Comparison of ENCODE assay signal across 12 cellular contexts in genomic region chr1:68916227-68916853, GRCh38.
A peak's percentile ranks its signal among the peaks of the same experiment; 100 is the strongest.
DNase-seq lines count a peak whose midpoint lies in the region; ATAC-seq and TF ChIP-seq lines count a peak whose summit lies in the region.
"Had no signal": no experiment of that assay in that cellular context is flagged by ENCODE, and none has a peak within 500 bp of the region (broad histone marks: within the 10 kb centered on the region; RNA-seq: fewer than 3 reads in every experiment).

No MANE protein-coding gene starts in this region.

- no peak overlapping the region for H3K9ac ChIP-seq in endodermal cell (ENCODE audit: extremely low read depth, low read length, poor library complexity, severe bottlenecking)
- H3K9ac ChIP-seq: BLaER1 treated with 17β-estradiol and CSF1 and Interleukin-3, amounts not matched to agents 10 nM and 100 nM; KMS-11 had no signal

- peaks cover 5% of the 10 kb centered on the region for H3K4me1 Mint-ChIP-seq in endodermal cell
- H3K4me1 Mint-ChIP-seq in effector memory CD8-positive, alpha-beta T cell (ENCODE audit: low read depth in 2 of 2), result no peaks in the 10 kb centered on the region

- H3K27ac ChIP-seq in AG04450 (ENCODE audit: low read depth, low read length) (no peak overlapping the region), endodermal cell (ENCODE audit: low read depth, low read length) (no peak overlapping the region), SJCRH30 (no peak overlapping the region)
- H3K27ac ChIP-seq: BLaER1 treated with 17β-estradiol and CSF1 and Interleukin-3, amounts not matched to agents 10 nM and 100 nM; KMS-11; neutrophil had no signal

- H3K4me3 Mint-ChIP-seq in endodermal cell, result no peak overlapping the region
- H3K4me3 Mint-ChIP-seq in effector memory CD8-positive, alpha-beta T cell, result no peak overlapping the region

- CTCF ChIA-PET in AG04450 (lab: Charles Lee), result no interaction called here

- no peaks in the 10 kb centered on the region for H3K27me3 ChIP-seq in AG04450 (ENCODE audit: control insufficient read depth, insufficient read depth, low read length)
- no peaks in the 10 kb centered on the region for H3K27me3 ChIP-seq in endodermal cell (ENCODE audit: control insufficient read depth, insufficient read depth, low read length, poor library complexity, severe bottlenecking)
- H3K27me3 ChIP-seq in SJCRH30, result no peaks in the 10 kb centered on the region
- H3K27me3 ChIP-seq: BLaER1 treated with 17β-estradiol and CSF1 and Interleukin-3, amounts not matched to agents 10 nM and 100 nM; neutrophil had no signal

- 91 to 100% methylated on average over 3 to 4 of the region's 4 CpGs for WGBS in endodermal cell (ENCODE audit: insufficient coverage in 1 of 2, insufficient read length in 1 of 2), 2 experiments

- H3K36me3 ChIP-seq in endodermal cell (ENCODE audit: control insufficient read depth, insufficient read depth, low read length), result no peaks in the 10 kb centered on the region
- no peaks in the 10 kb centered on the region for H3K36me3 ChIP-seq in SJCRH30
- H3K36me3 ChIP-seq: BLaER1 treated with 17β-estradiol and CSF1 and Interleukin-3, amounts not matched to agents 10 nM and 100 nM; neutrophil had no signal

- H3K4me3 ChIP-seq in AG04450 (ENCODE audit: low read depth, low read length) (no peak overlapping the region), endodermal cell (ENCODE audit: low read length) (no peak overlapping the region), SJCRH30 (no peak overlapping the region)
- H3K4me3 ChIP-seq: BLaER1 treated with 17β-estradiol and CSF1 and Interleukin-3, amounts not matched to agents 10 nM and 100 nM had no signal

- ATAC-seq in effector memory CD8-positive, alpha-beta T cell (replicated peaks), result no peak

- DNase-seq in AG04450 (ENCODE audit: low read depth, low spot score), result peak; percentile 4
- DNase-seq in NCI-H226, result peak; percentile 98
- DNase-seq in endodermal cell, result no peak
- peak; percentile 2 for DNase-seq in myocyte (ENCODE audit: low read depth)
- no peak for DNase-seq in NCI-H524 treated with DMSO at 0.1 percent for 48 hours (lab: John Stamatoyannopoulos, UW)
- no peak for DNase-seq in effector memory CD8-positive, alpha-beta T cell
- no peak for DNase-seq in activated CD4-positive, alpha-beta T cell treated with anti-CD3 and anti-CD28 coated beads for 1 hour
- DNase-seq in SJCRH30, result no peak
- DNase-seq: activated T-cell treated with anti-CD3 and anti-CD28 coated beads for 4 hours had no signal

- H3K36me3 Mint-ChIP-seq in endodermal cell (ENCODE audit: low read depth), result no peaks in the 10 kb centered on the region
- H3K36me3 Mint-ChIP-seq in effector memory CD8-positive, alpha-beta T cell (ENCODE audit: insufficient read depth), result no peaks in the 10 kb centered on the region

- no peak for TF ChIP-seq CTCF in AG04450 (IDR thresholded peaks at IDR 0.05; ENCODE audit: low read depth, low read length)
- TF ChIP-seq CTCF in endodermal cell (conservative IDR thresholded peaks at IDR 0.05), result no peak

- H3K4me1 ChIP-seq in endodermal cell (ENCODE audit: control insufficient read depth, insufficient read depth, low read length) (peaks cover 5% of the 10 kb centered on the region), SJCRH30 (no peaks in the 10 kb centered on the region)

- H3K9me3 ChIP-seq in AG04450 (ENCODE audit: control insufficient read depth, insufficient read depth, low read length), result no peaks in the 10 kb centered on the region
- H3K9me3 ChIP-seq in endodermal cell (ENCODE audit: control insufficient read depth, low read length), result no peaks in the 10 kb centered on the region
- H3K9me3 ChIP-seq in SJCRH30 (replicated peaks), result no peaks in the 10 kb centered on the region
- H3K9me3 ChIP-seq: BLaER1 treated with 17β-estradiol and CSF1 and Interleukin-3, amounts not matched to agents 10 nM and 100 nM; neutrophil had no signal

- no peaks in the 10 kb centered on the region for H3K27me3 Mint-ChIP-seq in endodermal cell (ENCODE audit: insufficient read depth)
- no peaks in the 10 kb centered on the region for H3K27me3 Mint-ChIP-seq in effector memory CD8-positive, alpha-beta T cell

- POLR2A ChIA-PET in AG04450 (lab: Yijun Ruan, JAX), result no interaction called here

- H3K27ac Mint-ChIP-seq in endodermal cell, result peak overlapping the region; percentile 23
- no peak overlapping the region for H3K27ac Mint-ChIP-seq in effector memory CD8-positive, alpha-beta T cell

- H3K9me3 Mint-ChIP-seq in endodermal cell, result no peaks in the 10 kb centered on the region
- peaks cover 10 to 32% of the 10 kb centered on the region in 2 donors for H3K9me3 Mint-ChIP-seq in effector memory CD8-positive, alpha-beta T cell

Comparison
In these comparisons a context has a peak if more than half of its experiments do, and no peak if none do; other contexts are left out.
1. DNase-seq: peak in AG04450 (single experiment), NCI-H226 (single experiment) and myocyte (single experiment); none in endodermal cell (single experiment), NCI-H524 treated with DMSO at 0.1 percent for 48 hours (single experiment), effector memory CD8-positive, alpha-beta T cell (0 of 3), activated CD4-positive, alpha-beta T cell treated with anti-CD3 and anti-CD28 coated beads for 1 hour (single experiment) and SJCRH30 (0 of 2).